In the genomic region with DNA sequence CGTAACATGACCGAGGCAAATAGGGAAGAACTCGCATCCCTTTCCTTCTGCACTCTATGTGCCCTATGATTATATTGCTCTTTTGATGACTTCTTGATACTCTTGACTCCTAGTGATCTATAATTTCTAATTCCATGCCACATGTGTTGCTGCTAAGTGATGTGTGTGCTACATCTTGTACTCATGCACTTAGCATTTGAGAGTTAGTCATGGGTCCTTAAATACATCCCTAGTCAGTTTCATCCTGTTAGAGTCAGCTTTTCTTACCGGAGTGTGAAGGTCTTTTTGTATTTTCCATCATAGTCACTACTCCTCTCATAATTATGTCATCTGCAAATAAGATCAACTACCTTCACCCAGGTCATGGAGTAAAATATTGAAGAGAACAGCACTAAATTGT, we compare ENCODE assay signal across 23 cellular contexts. TPM values are rescaled to one million over a fixed set of nuclear protein-coding genes. Genes with fewer than 3 reads are reported as not detected.
"Had no signal": no experiment of that assay in that cellular context is flagged by ENCODE, and none has a peak within 500 bp of the region (broad histone marks: within the 10 kb centered on the region; RNA-seq: fewer than 3 reads in every experiment).

No MANE protein-coding gene starts in this region.

- H3K4me3 ChIP-seq: esophagus squamous epithelium, gastrocnemius medialis, heart right ventricle, psoas muscle, right lobe of liver, skin epidermis, testis, transverse colon had no signal

- H3K27ac ChIP-seq: esophagus squamous epithelium, gastrocnemius medialis, heart right ventricle, psoas muscle, right lobe of liver, skin epidermis, testis, transverse colon had no signal

- H3K9me3 ChIP-seq: esophagus squamous epithelium, gastrocnemius medialis, heart right ventricle, psoas muscle, right lobe of liver, testis, transverse colon had no signal

- DNase-seq: dermis blood vessel endothelial cell; esophagus squamous epithelium; gastrocnemius medialis; heart right ventricle; hypothalamus; kidney glomerular epithelial cell; mesendoderm; naive thymus-derived CD4-positive, alpha-beta T cell; nephron progenitor cell; psoas muscle; retina; right lobe of liver; stimulated activated CD4-positive, alpha-beta T cell treated with anti-CD3 and anti-CD28 coated beads, Interleukin-2, amount 100 ng/mL, for 24 hours; stimulated activated CD4-positive, alpha-beta T cell treated with anti-CD3 and anti-CD28 coated beads, Interleukin-4, amount 100 ng/mL, for 4 hours; stimulated activated naive B cell treated with anti-CD40 and anti-IgM and Interleukin-4, amounts not matched to agents 10 μg/mL and 1 μg/mL and 100 μg/mL, for 72 hours; stimulated activated naive CD8-positive, alpha-beta T cell treated with anti-CD3 and anti-CD28 coated beads, Interleukin-15, amount 100 ng/mL, for 72 hours; testis; transverse colon had no signal

- H3K4me1 ChIP-seq: esophagus squamous epithelium, gastrocnemius medialis, psoas muscle, right lobe of liver, testis, transverse colon had no signal

- H3K27me3 ChIP-seq: esophagus squamous epithelium, gastrocnemius medialis, heart right ventricle, testis had no signal

- ATAC-seq: gastrocnemius medialis; heart right ventricle; naive thymus-derived CD4-positive, alpha-beta T cell; psoas muscle; right lobe of liver; stimulated activated naive B cell treated with anti-CD40 and anti-IgM and Interleukin-4, amounts not matched to agents 10 μg/mL and 1 μg/mL and 100 μg/mL, for 72 hours; stimulated activated naive CD8-positive, alpha-beta T cell treated with anti-CD3 and anti-CD28 coated beads, Interleukin-15, amount 100 ng/mL, for 72 hours had no signal

- H3K36me3 ChIP-seq: esophagus squamous epithelium, gastrocnemius medialis, heart right ventricle, right lobe of liver, transverse colon had no signal

RNA-seq across cellular contexts. Expression of a gene that starts 30.3 kb away (rescaled TPM):
- total RNA-seq: dermis blood vessel endothelial cell; epithelial cell of proximal tubule; esophagus squamous epithelium; heart right ventricle; liver; lung microvascular endothelial cell; naive thymus-derived CD4-positive, alpha-beta T cell; right lobe of liver; transverse colon; urinary bladder had no signal
- polyA plus RNA-seq: liver; naive thymus-derived CD4-positive, alpha-beta T cell; urinary bladder had no signal
